In the genomic region with DNA sequence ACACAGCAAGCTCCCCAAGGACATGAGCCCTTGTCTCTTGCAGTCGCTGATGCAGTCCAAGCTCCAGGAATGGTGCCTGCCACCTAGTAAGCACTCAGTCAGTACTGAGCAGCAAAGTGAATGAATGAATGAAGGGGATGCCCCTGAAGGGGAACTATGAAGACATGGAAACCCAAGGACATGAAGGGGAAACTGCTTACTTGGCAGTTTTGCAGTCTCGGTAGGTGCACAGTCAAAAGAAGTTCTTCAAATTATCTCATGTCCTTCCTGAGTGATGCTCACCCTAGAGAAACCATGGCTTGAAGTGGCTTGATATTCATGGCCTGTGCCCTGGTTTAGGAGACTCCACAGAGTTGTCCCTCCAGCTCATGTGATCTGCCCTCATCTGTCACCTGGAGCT, we compare ENCODE assay signal across 2 cellular contexts.
A peak's percentile ranks its signal among the peaks of the same experiment; 100 is the strongest.
TF ChIP-seq lines count a peak whose summit lies in the region.

No MANE protein-coding gene starts in this region.

TF ChIP-seq in HepG2, 621 proteins besides CTCF, POLR2A, EP300 and RAD21 (continued from another document):
- no peak for TF ChIP-seq BCLAF1 (IDR thresholded peaks at IDR 0.05)
- no peak for TF ChIP-seq MEF2D (CRISPR knock-in tag; IDR thresholded peaks at IDR 0.05)
- TF ChIP-seq IKZF1 (IDR thresholded peaks at IDR 0.05), result no peak
- TF ChIP-seq POLR2AphosphoS2 (IDR thresholded peaks at IDR 0.05; ENCODE audit: low read depth, low read length), result no peak
- TF ChIP-seq MAFF (IDR thresholded peaks at IDR 0.05; ENCODE audit: low read depth, low read length), result peak; percentile 98
- TF ChIP-seq MAFK (conservative IDR thresholded peaks at IDR 0.05 in 1 of 2, IDR thresholded peaks at IDR 0.05 in 1 of 2; ENCODE audit: low read length in 2 of 2), result peak; percentile 98 to 99
- TF ChIP-seq ZNF563 (CRISPR knock-in tag; IDR thresholded peaks at IDR 0.05), result no peak
- TF ChIP-seq RNF219 (CRISPR knock-in tag; IDR thresholded peaks at IDR 0.05), result no peak
- TF ChIP-seq TAF1 (CRISPR knock-in tag; IDR thresholded peaks at IDR 0.05), result no peak

TF ChIP-seq in WTC11, 78 proteins besides CTCF, POLR2A, EP300 and RAD21 (continued from another document):
- TF ChIP-seq, protein P1, sequence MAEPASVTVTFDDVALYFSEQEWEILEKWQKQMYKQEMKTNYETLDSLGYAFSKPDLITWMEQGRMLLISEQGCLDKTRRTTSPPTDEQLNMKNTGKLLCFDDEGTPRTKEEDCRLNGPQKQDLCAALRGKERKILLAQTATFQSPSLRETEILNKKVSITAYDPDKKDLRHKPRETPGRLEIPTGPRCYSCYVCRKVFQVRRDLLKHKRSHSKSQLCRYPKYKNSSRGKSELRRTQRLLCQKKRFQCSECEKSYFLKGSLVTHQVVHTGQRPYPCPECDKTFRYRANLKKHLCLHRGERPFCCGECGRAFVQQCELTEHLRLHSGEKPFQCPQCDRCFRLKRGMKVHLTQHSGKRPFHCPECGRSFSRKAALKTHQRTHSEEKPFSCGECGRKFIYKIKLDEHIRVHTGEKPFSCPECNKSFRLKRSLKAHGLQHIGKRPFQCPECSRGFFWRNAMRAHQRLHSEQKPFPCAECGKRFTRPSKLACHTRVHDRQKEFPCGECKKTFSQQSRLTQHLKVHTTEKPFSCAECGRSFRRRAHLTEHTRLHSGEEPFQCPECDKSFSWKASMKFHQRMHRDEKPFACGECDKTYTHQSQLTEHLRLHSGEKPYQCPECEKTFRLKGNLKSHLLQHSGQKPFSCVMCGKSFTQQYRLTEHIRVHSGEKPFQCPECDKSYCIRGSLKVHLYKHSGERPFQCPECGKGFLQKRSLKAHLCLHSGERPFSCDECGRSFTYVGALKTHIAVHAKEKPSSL (CRISPR knock-in tag; conservative IDR thresholded peaks at IDR 0.05), result no peak
- TF ChIP-seq ZNF396 (CRISPR knock-in tag; IDR thresholded peaks at IDR 0.05; ENCODE audit: borderline replicate concordance), result no peak
TF ChIP-seq in WTC11: peak in this region for 1.
